ENCODE assay signal across 24 cellular contexts in genomic region chr17:7974638-7975131, GRCh38. TPM values are rescaled to one million over a fixed set of nuclear protein-coding genes. Genes with fewer than 3 reads are reported as not detected.
DNase-seq lines count a peak whose midpoint lies in the region; ATAC-seq, FAIRE-seq and TF ChIP-seq lines count a peak whose summit lies in the region.
"Had no signal": no experiment of that assay in that cellular context is flagged by ENCODE, and none has a peak within 500 bp of the region (broad histone marks: within the 10 kb centered on the region; RNA-seq: fewer than 3 reads in every experiment).

No MANE protein-coding gene starts in this region.

- POLR2A ChIA-PET in GM12878 (lab: Charles Lee) = no interaction called here

- CTCF ChIA-PET in activated CD8-positive, alpha-beta memory T cell treated with anti-CD3 and anti-CD28 coated beads, Interleukin-2, amount 10 ng/mL, durations not matched to agents 7 days and 5 days (lab: Charles Lee) = interaction anchor here (1.2 to 2.5 kb wide), 3 partner anchors 13 to 152 kb away, joined by 3 to 6 read pairs (median 5); no protein-coding TSS in a partner anchor
- CTCF ChIA-PET in GM12878 (lab: Yijun Ruan, JAX) = no interaction called here

- no peak overlapping the region for H3K4me3 ChIP-seq in GM12878
- no peak overlapping the region for H3K4me3 ChIP-seq in small intestine (ENCODE audit: low read depth in 1 of 2, low read length in 2 of 2)
- no peak overlapping the region for H3K4me3 ChIP-seq in left lung
- H3K4me3 ChIP-seq: BLaER1 treated with 17β-estradiol and CSF1 and Interleukin-3, amounts not matched to agents 10 nM and 100 nM; GM23338 had no signal

- in situ Hi-C loops in GM12878 (cut with MboI) = no loop called here

- peaks cover 18% of the 10 kb centered on the region for H3K36me3 Mint-ChIP-seq in activated CD8-positive, alpha-beta memory T cell treated with anti-CD3 and anti-CD28 coated beads, Interleukin-2, amount 10 ng/mL, durations not matched to agents 7 days and 5 days
- peaks cover 5% of the 10 kb centered on the region for H3K36me3 Mint-ChIP-seq in endothelial cell (ENCODE audit: low read depth, unreplicated experiment)

- H3K4me2 ChIP-seq in GM12878 (ENCODE audit: control insufficient read depth, insufficient read depth) = no peak overlapping the region
- H3K4me2 ChIP-seq: BLaER1 treated with 17β-estradiol and CSF1 and Interleukin-3, amounts not matched to agents 10 nM and 100 nM; GM23338 had no signal

- H3K79me2 ChIP-seq in GM12878 (ENCODE audit: control insufficient read depth, insufficient read depth, low read length) = no peaks in the 10 kb centered on the region

- SMC1A ChIA-PET in GM12878 (lab: Charles Lee; ENCODE audit: uncharacterized antibody, unreplicated experiment) = interaction anchor here (0.8 kb wide), 1 partner anchor 15 kb away, joined by 3 read pairs; no protein-coding TSS in a partner anchor

- H3K27ac ChIP-seq in GM12878 (ENCODE audit: control insufficient read depth, insufficient read depth) = no peak overlapping the region
- no peak overlapping the region for H3K27ac ChIP-seq in small intestine (ENCODE audit: low read depth in 1 of 2, low read length in 1 of 2)
- H3K27ac ChIP-seq in left lung = no peak overlapping the region
- H3K27ac ChIP-seq: 22Rv1; BLaER1 treated with 17β-estradiol and CSF1 and Interleukin-3, amounts not matched to agents 10 nM and 100 nM had no signal

- H3K4me1 Mint-ChIP-seq in activated CD8-positive, alpha-beta memory T cell treated with anti-CD3 and anti-CD28 coated beads, Interleukin-2, amount 10 ng/mL, durations not matched to agents 7 days and 5 days = peaks cover 4% of the 10 kb centered on the region
- no peaks in the 10 kb centered on the region for H3K4me1 Mint-ChIP-seq in endothelial cell (ENCODE audit: unreplicated experiment)
- H3K4me1 Mint-ChIP-seq: CD4-positive, alpha-beta memory T cell; GM23338 had no signal

- DNase-seq in activated CD8-positive, alpha-beta memory T cell treated with anti-CD3 and anti-CD28 coated beads, Interleukin-2, amount 10 ng/mL, durations not matched to agents 7 days and 5 days = peak; percentile 3
- DNase-seq in activated CD8-positive, alpha-beta memory T cell treated with anti-CD3 and anti-CD28 coated beads, Interleukin-2, amount 50 U/mL, for 48 hours = no peak
- DNase-seq in GM12878 (ENCODE audit: low read depth, low spot score) (no peak), endothelial cell (ENCODE audit: low spot score) (no peak), small intestine (peak; percentile 24), left lung (no peak), NCI-H1694 treated with DMSO at 0.1 percent for 48 hours (lab: John Stamatoyannopoulos, UW) (no peak), left cardiac atrium (no peak)
- DNase-seq: ACHN; AML-193; BE2C; CD4-positive, alpha-beta memory T cell; COR-L47; DMS153; DND-41 had no signal

- TF ChIP-seq EP300 in GM12878 (IDR thresholded peaks at IDR 0.05; ENCODE audit: borderline replicate concordance in 1 of 2, control insufficient read depth in 1 of 2, low read depth in 2 of 2, low read length in 2 of 2) = no peak

- peaks cover 34% of the 10 kb centered on the region for H3K27me3 Mint-ChIP-seq in activated CD8-positive, alpha-beta memory T cell treated with anti-CD3 and anti-CD28 coated beads, Interleukin-2, amount 10 ng/mL, durations not matched to agents 7 days and 5 days
- H3K27me3 Mint-ChIP-seq in endothelial cell (ENCODE audit: unreplicated experiment) = no peaks in the 10 kb centered on the region

- no peak overlapping the region for H2AFZ ChIP-seq in GM12878 (ENCODE audit: control insufficient read depth, low read depth, low read length)
- H2AFZ ChIP-seq: GM23338 had no signal

- no TSS peak for BruUV-seq in GM12878 (replicated peaks; lab: Mats Ljungman, UMichigan)

- peaks cover 7% of the 10 kb centered on the region for H3K9me3 ChIP-seq in GM12878 (replicated peaks; ENCODE audit: control insufficient read depth, insufficient read depth, low read length)
- no peaks in the 10 kb centered on the region for H3K9me3 ChIP-seq in small intestine (ENCODE audit: control insufficient read depth, low read depth)
- H3K9me3 ChIP-seq in left lung = peaks cover 9 to 27% of the 10 kb centered on the region in 2 donors
- H3K9me3 ChIP-seq: BE2C had no signal

- intact Hi-C loops in GM12878 (cut with micrococcal nuclease; ENCODE audit: unreplicated experiment) (no loop called here), left lung (cut with DNase I) (no loop called here), left cardiac atrium (cut with DNase I) (no loop called here)

- H3K9ac ChIP-seq in GM12878 (ENCODE audit: control insufficient read depth, insufficient read depth, low read length) = no peak overlapping the region
- H3K9ac ChIP-seq: BLaER1 treated with 17β-estradiol and CSF1 and Interleukin-3, amounts not matched to agents 10 nM and 100 nM had no signal

- no peak for TF ChIP-seq CTCF in GM12878 (IDR thresholded peaks at IDR 0.05 in 2 of 3, conservative IDR thresholded peaks at IDR 0.05 in 1 of 3; ENCODE audit: control insufficient read depth in 2 of 3, extremely low read depth in 1 of 3, insufficient read depth in 1 of 3, low read depth in 3 of 3, low read length in 3 of 3)
- TF ChIP-seq CTCF in endothelial cell (IDR thresholded peaks at IDR 0.05; ENCODE audit: unreplicated experiment) = no peak
- TF ChIP-seq CTCF in left lung (IDR thresholded peaks at IDR 0.05) = no peak

- H3K36me3 ChIP-seq in GM12878 (ENCODE audit: control insufficient read depth in 2 of 2, insufficient read depth in 2 of 2, low read length in 1 of 2) (no peaks in the 10 kb centered on the region), small intestine (ENCODE audit: control insufficient read depth in 2 of 2, insufficient read depth in 2 of 2, low read length in 2 of 2) (no peaks in the 10 kb centered on the region), left lung (no peaks in the 10 kb centered on the region)
- H3K36me3 ChIP-seq: BE2C had no signal

- no peaks in the 10 kb centered on the region for H4K20me1 ChIP-seq in GM12878 (ENCODE audit: control insufficient read depth, insufficient read depth)
- H4K20me1 ChIP-seq: BLaER1 treated with 17β-estradiol and CSF1 and Interleukin-3, amounts not matched to agents 10 nM and 100 nM had no signal

- RAD21 ChIA-PET in GM12878 (lab: Charles Lee; ENCODE audit: unreplicated experiment) = no interaction called here

- TF ChIP-seq POLR2A in GM12878 (IDR thresholded peaks at IDR 0.05; ENCODE audit: low read depth, low read length) = no peak

- TF ChIP-seq RAD21 in GM12878 (IDR thresholded peaks at IDR 0.05; ENCODE audit: insufficient read depth, low read depth, low read length) = no peak

- ATAC-seq in activated CD8-positive, alpha-beta memory T cell treated with anti-CD3 and anti-CD28 coated beads, Interleukin-2, amount 10 ng/mL, durations not matched to agents 7 days and 5 days = no peak
- ATAC-seq in GM12878 (no peak), left lung (no peak), left cardiac atrium (no peak)
- ATAC-seq: GM23338 had no signal

- no peak overlapping the region for H3K4me3 Mint-ChIP-seq in activated CD8-positive, alpha-beta memory T cell treated with anti-CD3 and anti-CD28 coated beads, Interleukin-2, amount 10 ng/mL, durations not matched to agents 7 days and 5 days
- peak overlapping the region; percentile 2 for H3K4me3 Mint-ChIP-seq in endothelial cell (ENCODE audit: unreplicated experiment)
- H3K4me3 Mint-ChIP-seq: CD14-positive monocyte; CD4-positive, alpha-beta memory T cell; GM23338; H9 had no signal

- H3K9me3 Mint-ChIP-seq in activated CD8-positive, alpha-beta memory T cell treated with anti-CD3 and anti-CD28 coated beads, Interleukin-2, amount 10 ng/mL, durations not matched to agents 7 days and 5 days (ENCODE audit: low read depth) = peaks cover 18% of the 10 kb centered on the region
- no peaks in the 10 kb centered on the region for H3K9me3 Mint-ChIP-seq in endothelial cell (ENCODE audit: unreplicated experiment)

- H3K27ac Mint-ChIP-seq in activated CD8-positive, alpha-beta memory T cell treated with anti-CD3 and anti-CD28 coated beads, Interleukin-2, amount 10 ng/mL, durations not matched to agents 7 days and 5 days = no peak overlapping the region
- no peak overlapping the region for H3K27ac Mint-ChIP-seq in endothelial cell (ENCODE audit: unreplicated experiment)
- H3K27ac Mint-ChIP-seq: CD4-positive, alpha-beta memory T cell; GM23338; H9 had no signal

- no peaks in the 10 kb centered on the region for H3K4me1 ChIP-seq in GM12878 (ENCODE audit: control insufficient read depth, insufficient read depth, low read length)
- no peaks in the 10 kb centered on the region for H3K4me1 ChIP-seq in small intestine (ENCODE audit: control insufficient read depth in 2 of 2, insufficient read depth in 1 of 2, low read depth in 1 of 2, low read length in 1 of 2)
- H3K4me1 ChIP-seq in left lung = peaks cover 0 to 7% of the 10 kb centered on the region in 2 donors
- H3K4me1 ChIP-seq: BE2C had no signal

- no peaks in the 10 kb centered on the region for H3K27me3 ChIP-seq in GM12878 (replicated peaks in 1 of 2; ENCODE audit: control insufficient read depth in 2 of 2, insufficient read depth in 2 of 2, low read length in 1 of 2)
- H3K27me3 ChIP-seq in small intestine (ENCODE audit: control insufficient read depth in 2 of 2, insufficient read depth in 2 of 2, low read length in 2 of 2) = no peaks in the 10 kb centered on the region
- peaks cover 0 to 7% of the 10 kb centered on the region in 2 donors for H3K27me3 ChIP-seq in left lung
- H3K27me3 ChIP-seq: BE2C; BLaER1 treated with 17β-estradiol and CSF1 and Interleukin-3, amounts not matched to agents 10 nM and 100 nM had no signal

- FAIRE-seq in GM12878 (lab: Jason Lieb, UNC) = no peak
- no peak for FAIRE-seq in small intestine (lab: Jason Lieb, UNC)
- FAIRE-seq: A204.1, G401.6, GM19239 had no signal

RNA-seq across cellular contexts. Expression of gene GUCY2D, which starts 27.7 kb away (rescaled TPM):
- total RNA-seq in activated CD8-positive, alpha-beta memory T cell treated with anti-CD3 and anti-CD28 coated beads, Interleukin-2, amount 10 ng/mL, durations not matched to agents 7 days and 5 days = not detected
- total RNA-seq in GM12878 (2013; cell fraction: nucleolus; rRNA removed) = not detected in 2 replicates
- total RNA-seq in GM12878 (2014; rRNA removed) = not detected in 2 replicates
- total RNA-seq in GM12878 (2014; rRNA removed; fragmentation: Illumina TruSeq; extraction: Trizol) = not detected in 2 replicates
- not detected in 2 replicates for total RNA-seq in GM12878 (2021)
- polyA plus RNA-seq in GM12878 (2011; ENCODE audit: low read depth) = not detected
- polyA plus RNA-seq in GM12878 (2011; rRNA removed) = not detected in 2 replicates
- not detected in 2 replicates for polyA plus RNA-seq in GM12878 (2011; cell fraction: cytosol; rRNA removed)
- not detected in 2 replicates for polyA plus RNA-seq in GM12878 (2011; cell fraction: nucleus; rRNA removed)
- polyA plus RNA-seq in GM12878 (2012) = not detected in 2 replicates
- polyA plus RNA-seq in GM12878 (2014; fragmentation: Illumina TruSeq; extraction: Trizol) = not detected in 2 replicates
- polyA plus RNA-seq in GM12878 (2014; fragmentation: Nextera tagmentation; extraction: Ambion mirVana) = not detected
- polyA plus RNA-seq in GM12878 (2014; rRNA removed) = not detected in 2 replicates
- not detected for polyA plus RNA-seq in GM12878 (2016; fragmentation: Nextera tagmentation; extraction: Ambion mirVana)
- polyA minus RNA-seq in GM12878 (2011; rRNA and poly(A)+ RNA removed) = not detected in 2 replicates
- polyA minus RNA-seq in GM12878 (2011; cell fraction: cytosol; rRNA and poly(A)+ RNA removed) = not detected in 2 replicates
- polyA minus RNA-seq in GM12878 (2011; cell fraction: nucleus; rRNA and poly(A)+ RNA removed) = not detected in 2 replicates
- total RNA-seq in endothelial cell (ENCODE audit: unreplicated experiment) = not detected
- polyA plus RNA-seq in small intestine = not detected
- 1 to 10 TPM; 1.1 to 3.4 TPM for total RNA-seq in left lung
- total RNA-seq in left cardiac atrium = under 1 TPM; 0.10 to 0.38 TPM
- total RNA-seq: CD4-positive, alpha-beta memory T cell; H4 had no signal

RNA-seq across cellular contexts. Expression of gene CNTROB, which starts 42.7 kb away (rescaled TPM):
- 10 to 100 TPM; 56.8 to 69.2 TPM for total RNA-seq in activated CD8-positive, alpha-beta memory T cell treated with anti-CD3 and anti-CD28 coated beads, Interleukin-2, amount 10 ng/mL, durations not matched to agents 7 days and 5 days
- 68.0 and 71.2 TPM in 2 replicates for total RNA-seq in GM12878 (2013; cell fraction: nucleolus; rRNA removed)
- 19.8 and 21.6 TPM in 2 replicates for total RNA-seq in GM12878 (2014; rRNA removed)
- 19.0 and 21.2 TPM in 2 replicates for total RNA-seq in GM12878 (2014; rRNA removed; fragmentation: Illumina TruSeq; extraction: Trizol)
- total RNA-seq in GM12878 (2021) = 29.7 and 31.1 TPM in 2 replicates
- polyA plus RNA-seq in GM12878 (2011; ENCODE audit: low read depth) = 16.1 TPM
- 26.3 and 36.2 TPM in 2 replicates for polyA plus RNA-seq in GM12878 (2011; rRNA removed)
- 32.1 and 42.7 TPM in 2 replicates for polyA plus RNA-seq in GM12878 (2011; cell fraction: cytosol; rRNA removed)
- 110 and 114 TPM in 2 replicates for polyA plus RNA-seq in GM12878 (2011; cell fraction: nucleus; rRNA removed)
- 31.1 and 34.2 TPM in 2 replicates for polyA plus RNA-seq in GM12878 (2012)
- 22.0 and 29.3 TPM in 2 replicates for polyA plus RNA-seq in GM12878 (2014; fragmentation: Illumina TruSeq; extraction: Trizol)
- polyA plus RNA-seq in GM12878 (2014; fragmentation: Nextera tagmentation; extraction: Ambion mirVana) = 1 to 10 TPM; 2.0 to 4.2 TPM
- 32.6 and 32.8 TPM in 2 replicates for polyA plus RNA-seq in GM12878 (2014; rRNA removed)
- polyA plus RNA-seq in GM12878 (2016; fragmentation: Nextera tagmentation; extraction: Ambion mirVana) = 10 to 100 TPM; 27.1 to 30.8 TPM
- 20.8 and 41.9 TPM in 2 replicates for polyA minus RNA-seq in GM12878 (2011; rRNA and poly(A)+ RNA removed)
- 15.7 and 16.4 TPM in 2 replicates for polyA minus RNA-seq in GM12878 (2011; cell fraction: cytosol; rRNA and poly(A)+ RNA removed)
- polyA minus RNA-seq in GM12878 (2011; cell fraction: nucleus; rRNA and poly(A)+ RNA removed) = 36.3 and 58.3 TPM in 2 replicates
- total RNA-seq in endothelial cell (ENCODE audit: unreplicated experiment) = 32.6 TPM
- 10 to 100 TPM; 18.4 to 24.4 (median 23.7) TPM for polyA plus RNA-seq in small intestine
- 10 to 100 TPM; 38.2 to 50.1 TPM for total RNA-seq in left lung
- 10 to 100 TPM; 13.6 to 14.8 TPM for total RNA-seq in left cardiac atrium

RNA-seq across cellular contexts. Expression of gene TRAPPC1, which starts 42.9 kb away (rescaled TPM):
- 100 to 1,000 TPM; 216 to 245 TPM for total RNA-seq in activated CD8-positive, alpha-beta memory T cell treated with anti-CD3 and anti-CD28 coated beads, Interleukin-2, amount 10 ng/mL, durations not matched to agents 7 days and 5 days
- total RNA-seq in GM12878 (2013; cell fraction: nucleolus; rRNA removed) = 9.7 and 10.7 TPM in 2 replicates
- total RNA-seq in GM12878 (2014; rRNA removed) (42.3 and 46.4 TPM in 2 replicates), GM12878 (2014; rRNA removed; fragmentation: Illumina TruSeq; extraction: Trizol) (28.7 and 31.3 TPM in 2 replicates), GM12878 (2021) (173 and 193 TPM in 2 replicates), endothelial cell (ENCODE audit: unreplicated experiment) (171 TPM), left lung (100 to 1,000 TPM; 141 to 181 TPM), left cardiac atrium (100 to 1,000 TPM in 1 of 2 donors, 10 to 100 TPM in 1; 79.6 to 107 TPM)
- polyA plus RNA-seq in GM12878 (2011; ENCODE audit: low read depth) = 235 TPM
- polyA plus RNA-seq in GM12878 (2011; rRNA removed) (78.6 and 93.1 TPM in 2 replicates), GM12878 (2014; fragmentation: Illumina TruSeq; extraction: Trizol) (197 and 224 TPM in 2 replicates), GM12878 (2014; fragmentation: Nextera tagmentation; extraction: Ambion mirVana) (100 to 1,000 TPM in 1 of 2 experiments, 10 to 100 TPM in 1; 95.5 to 113 TPM), GM12878 (2014; rRNA removed) (156 and 166 TPM in 2 replicates), GM12878 (2016; fragmentation: Nextera tagmentation; extraction: Ambion mirVana) (100 to 1,000 TPM; 298 to 306 TPM), small intestine (100 to 1,000 TPM; 104 to 152 (median 132) TPM)
- 283 and 305 TPM in 2 replicates for polyA plus RNA-seq in GM12878 (2011; cell fraction: cytosol; rRNA removed)
- polyA plus RNA-seq in GM12878 (2011; cell fraction: nucleus; rRNA removed) = 87.0 and 88.2 TPM in 2 replicates
- polyA plus RNA-seq in GM12878 (2012) = 213 and 226 TPM in 2 replicates
- 135 and 137 TPM in 2 replicates for polyA minus RNA-seq in GM12878 (2011; rRNA and poly(A)+ RNA removed)
- polyA minus RNA-seq in GM12878 (2011; cell fraction: cytosol; rRNA and poly(A)+ RNA removed) = 39.2 and 50.7 TPM in 2 replicates
- polyA minus RNA-seq in GM12878 (2011; cell fraction: nucleus; rRNA and poly(A)+ RNA removed) = 21.5 and 28.7 TPM in 2 replicates

RNA-seq across cellular contexts. Expression of gene KCNAB3, which starts 45.0 kb away (rescaled TPM):
- 1 to 10 TPM; 6.6 to 6.7 TPM for total RNA-seq in activated CD8-positive, alpha-beta memory T cell treated with anti-CD3 and anti-CD28 coated beads, Interleukin-2, amount 10 ng/mL, durations not matched to agents 7 days and 5 days
- 7.1 and 7.6 TPM in 2 replicates for total RNA-seq in GM12878 (2013; cell fraction: nucleolus; rRNA removed)
- total RNA-seq in GM12878 (2014; rRNA removed) (1.9 and 2.3 TPM in 2 replicates), GM12878 (2014; rRNA removed; fragmentation: Illumina TruSeq; extraction: Trizol) (1.2 and 1.6 TPM in 2 replicates), GM12878 (2021) (3.9 and 7.0 TPM in 2 replicates), endothelial cell (ENCODE audit: unreplicated experiment) (1.6 TPM), left lung (1 to 10 TPM; 2.5 to 3.5 TPM), left cardiac atrium (under 1 TPM; 0.71 to 0.97 TPM)
- polyA plus RNA-seq in GM12878 (2011; ENCODE audit: low read depth) = 2.1 TPM
- polyA plus RNA-seq in GM12878 (2011; rRNA removed) (1.6 and 1.9 TPM in 2 replicates), GM12878 (2014; fragmentation: Illumina TruSeq; extraction: Trizol) (2.0 and 2.6 TPM in 2 replicates), GM12878 (2014; fragmentation: Nextera tagmentation; extraction: Ambion mirVana) (under 1 TPM; 0.22 to 0.42 TPM), GM12878 (2014; rRNA removed) (6.3 and 7.9 TPM in 2 replicates), GM12878 (2016; fragmentation: Nextera tagmentation; extraction: Ambion mirVana) (1 to 10 TPM; 1.5 to 1.7 TPM), small intestine (1 to 10 TPM; 1.3 to 1.8 (median 1.6) TPM)
- 0.94 and 2.1 TPM in 2 replicates for polyA plus RNA-seq in GM12878 (2011; cell fraction: cytosol; rRNA removed)
- 30.2 and 30.7 TPM in 2 replicates for polyA plus RNA-seq in GM12878 (2011; cell fraction: nucleus; rRNA removed)
- polyA plus RNA-seq in GM12878 (2012) = 2.3 and 3.0 TPM in 2 replicates
- 1.4 TPM in 2 replicates for polyA minus RNA-seq in GM12878 (2011; rRNA and poly(A)+ RNA removed)
- not detected in 2 replicates for polyA minus RNA-seq in GM12878 (2011; cell fraction: cytosol; rRNA and poly(A)+ RNA removed)
- polyA minus RNA-seq in GM12878 (2011; cell fraction: nucleus; rRNA and poly(A)+ RNA removed) = 5.8 and 10.7 TPM in 2 replicates
- polyA plus RNA-seq: CD14-positive monocyte had no signal

RNA-seq across cellular contexts. Expression of gene RNF227, which starts 58.6 kb away (rescaled TPM):
- 1 to 10 TPM; 2.8 to 3.9 TPM for total RNA-seq in activated CD8-positive, alpha-beta memory T cell treated with anti-CD3 and anti-CD28 coated beads, Interleukin-2, amount 10 ng/mL, durations not matched to agents 7 days and 5 days
- total RNA-seq in GM12878 (2013; cell fraction: nucleolus; rRNA removed) = 5.9 and 6.1 TPM in 2 replicates
- total RNA-seq in GM12878 (2014; rRNA removed) (1.0 and 1.3 TPM in 2 replicates), GM12878 (2014; rRNA removed; fragmentation: Illumina TruSeq; extraction: Trizol) (1.0 and 1.3 TPM in 2 replicates), GM12878 (2021) (0.90 and 1.6 TPM in 2 replicates), endothelial cell (ENCODE audit: unreplicated experiment) (0.77 TPM), left lung (1 to 10 TPM; 4.5 to 5.1 TPM), left cardiac atrium (1 to 10 TPM; 1.1 to 1.3 TPM)
- polyA plus RNA-seq in GM12878 (2011; ENCODE audit: low read depth) = 0.88 TPM
- polyA plus RNA-seq in GM12878 (2011; rRNA removed) (2.8 and 3.5 TPM in 2 replicates), GM12878 (2014; fragmentation: Illumina TruSeq; extraction: Trizol) (1.1 and 1.5 TPM in 2 replicates), GM12878 (2014; fragmentation: Nextera tagmentation; extraction: Ambion mirVana) (under 1 TPM; 0.49 to 0.87 TPM), GM12878 (2014; rRNA removed) (1.7 and 5.0 TPM in 2 replicates), GM12878 (2016; fragmentation: Nextera tagmentation; extraction: Ambion mirVana) (1 to 10 TPM; 1.2 to 2.4 TPM), small intestine (1 to 10 TPM; 1.9 to 2.7 (median 2.2) TPM)
- polyA plus RNA-seq in GM12878 (2011; cell fraction: cytosol; rRNA removed) = 6.5 and 7.8 TPM in 2 replicates
- polyA plus RNA-seq in GM12878 (2011; cell fraction: nucleus; rRNA removed) = 2.0 and 2.1 TPM in 2 replicates
- polyA plus RNA-seq in GM12878 (2012) = 1.8 and 1.9 TPM in 2 replicates
- 1.0 and 1.5 TPM in 2 replicates for polyA minus RNA-seq in GM12878 (2011; rRNA and poly(A)+ RNA removed)
- polyA minus RNA-seq in GM12878 (2011; cell fraction: cytosol; rRNA and poly(A)+ RNA removed) = 0.67 and 0.94 TPM in 2 replicates
- 0.36 and 0.96 TPM in 2 replicates for polyA minus RNA-seq in GM12878 (2011; cell fraction: nucleus; rRNA and poly(A)+ RNA removed)

Comparison
In these comparisons a context has a peak if more than half of its experiments do, and no peak if none do; other contexts are left out.
1. DNase-seq: peak in activated CD8-positive, alpha-beta memory T cell treated with anti-CD3 and anti-CD28 coated beads, Interleukin-2, amount 10 ng/mL, durations not matched to agents 7 days and 5 days (single experiment) and small intestine (single experiment); none in activated CD8-positive, alpha-beta memory T cell treated with anti-CD3 and anti-CD28 coated beads, Interleukin-2, amount 50 U/mL, for 48 hours (single experiment), GM12878 (single experiment), endothelial cell (single experiment), left lung (0 of 2), NCI-H1694 treated with DMSO at 0.1 percent for 48 hours (single experiment) and left cardiac atrium (single experiment).